Comparison of ENCODE assay signal across 14 cellular contexts in genomic region chr21:38810034-38810825, GRCh38. TPM values are rescaled to one million over a fixed set of nuclear protein-coding genes. Genes with fewer than 3 reads are reported as not detected.
DNase-seq lines count a peak whose midpoint lies in the region; ATAC-seq, FAIRE-seq and TF ChIP-seq lines count a peak whose summit lies in the region.
"Had no signal": no experiment of that assay in that cellular context is flagged by ENCODE, and none has a peak within 500 bp of the region (broad histone marks: within the 10 kb centered on the region; RNA-seq: fewer than 3 reads in every experiment).

No MANE protein-coding gene starts in this region.

- in situ Hi-C loops in K562 (cut with MboI), result no loop called here

- TF ChIP-seq EP300 in K562 (IDR thresholded peaks at IDR 0.05; ENCODE audit: low read length) (no peak), suprapubic skin (IDR thresholded peaks at IDR 0.05) (no peak)

- H3K36me3 ChIP-seq in KOPT-K1 (ENCODE audit: insufficient read depth, low read length) (peaks cover 89% of the 10 kb centered on the region), K562 (ENCODE audit: control insufficient read depth, insufficient read depth, low read length) (peaks cover 74% of the 10 kb centered on the region), left lung (peaks cover 3 to 63% of the 10 kb centered on the region in 2 donors), suprapubic skin (peaks cover 39% of the 10 kb centered on the region)

- H3K27me3 ChIP-seq in K562 (ENCODE audit: control insufficient read depth in 2 of 2, insufficient read depth in 2 of 2, low read length in 2 of 2) (no peaks in the 10 kb centered on the region; a peak in 1 of 5 replicates), left lung (no peaks in the 10 kb centered on the region), suprapubic skin (no peaks in the 10 kb centered on the region)
- H3K27me3 ChIP-seq: SJCRH30 had no signal

- no peak overlapping the region for H3K9ac ChIP-seq in K562 (ENCODE audit: insufficient read depth in 1 of 2, low read depth in 2 of 2, low read length in 2 of 2)

- DNase-seq in K562 (ENCODE audit: extremely low read depth in 1 of 4, low spot score in 3 of 4) (no peak), left lung (no peak), suprapubic skin (ENCODE audit: low spot score in 2 of 2) (no peak), T-helper 1 cell (no peak), globus pallidus (ENCODE audit: low spot score) (no peak)
- DNase-seq in stimulated activated CD4-positive, alpha-beta T cell treated with anti-CD3 and anti-CD28 coated beads, Interleukin-12 subunit alpha, Interleukin-12 subunit beta, amount 100 ng/mL, for 4 hours, result no peak
- DNase-seq: activated CD4-positive, alpha-beta T cell treated with anti-CD3 and anti-CD28 coated beads, Interleukin-2, amount 50 U/mL, for 1 hour; activated naive CD8-positive, alpha-beta T cell treated with anti-CD3 and anti-CD28 coated beads, Interleukin-2, amount 10 ng/mL, durations not matched to agents 7 days and 5 days; DMS153; SJCRH30 had no signal

- intact Hi-C loops in K562 (cut with micrococcal nuclease) (no loop called here), left lung (cut with DNase I) (no loop called here)

- peak; percentile 26 for FAIRE-seq in K562 (lab: Jason Lieb, UNC)
- FAIRE-seq: endometrium had no signal

- no peak for TF ChIP-seq RAD21 in K562 (CRISPR knock-in tag; conservative IDR thresholded peaks at IDR 0.05 in 1 of 2, IDR thresholded peaks at IDR 0.05 in 1 of 2)

- TF ChIP-seq POLR2A in K562 (conservative IDR thresholded peaks at IDR 0.05) (no peak), suprapubic skin (IDR thresholded peaks at IDR 0.05) (no peak)

- TF ChIP-seq CTCF in K562 (IDR thresholded peaks at IDR 0.05 in 2 of 3, conservative IDR thresholded peaks at IDR 0.05 in 1 of 3; ENCODE audit: insufficient read depth in 2 of 3, low read depth in 1 of 3, low read length in 3 of 3) (no peak), left lung (IDR thresholded peaks at IDR 0.05) (no peak), suprapubic skin (IDR thresholded peaks at IDR 0.05) (no peak)

- no peak overlapping the region for H2AFZ ChIP-seq in K562 (ENCODE audit: low read depth, low read length)

- no TSS peak for BruUV-seq in K562 (replicated peaks; lab: Mats Ljungman, UMichigan)

- POLR2A ChIA-PET in K562 (lab: Yijun Ruan, JAX), result interaction anchor here (0.7 to 5.5 kb wide), 4 partner anchors 11 to 40 kb away, joined by 3 to 38 read pairs (median 4); no protein-coding TSS in a partner anchor

- H3K4me1 ChIP-seq in K562 (replicated peaks in 1 of 2; ENCODE audit: control insufficient read depth in 2 of 2, insufficient read depth in 2 of 2, low read length in 2 of 2) (peaks cover 11 to 22% of the 10 kb centered on the region in 2 experiments; a peak in 4 of 5 replicates), left lung (peaks cover 27 to 76% of the 10 kb centered on the region in 2 donors), suprapubic skin (peaks cover 45% of the 10 kb centered on the region)

- peak overlapping the region; percentile 89 for H3K27ac ChIP-seq in KOPT-K1 (ENCODE audit: low read depth, low read length, poor library complexity, severe bottlenecking)
- no peak overlapping the region for H3K27ac ChIP-seq in K562 (ENCODE audit: extremely low read depth, low read depth, low read length)
- peak overlapping the region; percentile 96 to 97 for H3K27ac ChIP-seq in left lung
- H3K27ac ChIP-seq in suprapubic skin, result peak overlapping the region; percentile 93
- H3K27ac ChIP-seq: SJCRH30 had no signal

- H3K4me3 ChIP-seq in K562 (no peak overlapping the region), left lung (peak overlapping the region in 1 of 2 donors; percentile 70), suprapubic skin (peak overlapping the region; percentile 82)
- H3K4me3 ChIP-seq: SJCRH30 had no signal

- CTCF ChIA-PET in K562 (lab: Yijun Ruan, JAX; ENCODE audit: low intra/inter-chr PET ratio), result no interaction called here

- H3K79me2 ChIP-seq in K562 (ENCODE audit: control insufficient read depth, insufficient read depth, low read length), result peaks cover 34% of the 10 kb centered on the region

- ATAC-seq in K562 (no peak), left lung (no peak), GM21526 (IDR thresholded peaks at IDR 0.05; ENCODE audit: low FRiP score, unreplicated experiment) (no peak)
- ATAC-seq: left colon had no signal

- peaks cover 7% of the 10 kb centered on the region for H3K9me1 ChIP-seq in K562 (ENCODE audit: control insufficient read depth, insufficient read depth, low read length)

- WGBS in K562 (ENCODE audit: insufficient coverage, low coverage, missing lambda C conversion rate), result 93% methylated on average over 8 of the region's 8 CpGs
- 70% methylated on average over 8 of the region's 8 CpGs for WGBS in suprapubic skin

- H3K9me3 ChIP-seq in KOPT-K1 (ENCODE audit: insufficient read depth, low read length, poor library complexity, severe bottlenecking) (no peaks in the 10 kb centered on the region), K562 (replicated peaks; ENCODE audit: control insufficient read depth, insufficient read depth, low read depth, low read length) (no peaks in the 10 kb centered on the region), left lung (no peaks in the 10 kb centered on the region), suprapubic skin (no peaks in the 10 kb centered on the region)
- H3K9me3 ChIP-seq: SJCRH30 had no signal

- no peak overlapping the region for H3K4me2 ChIP-seq in K562 (ENCODE audit: insufficient read depth, low read length)

- H4K20me1 ChIP-seq in K562 (replicated peaks; ENCODE audit: control insufficient read depth, insufficient read depth, low read length), result 0 out of 2 replicates have a peak, but pooled peaks cover 12% of the 10 kb centered on the region

TF ChIP-seq in K562, 482 proteins besides CTCF, POLR2A, EP300 and RAD21:
- TF ChIP-seq THAP12 (CRISPR knock-in tag; IDR thresholded peaks at IDR 0.05) (no peak), CHD4 (IDR thresholded peaks at IDR 0.05; ENCODE audit: insufficient read depth, insufficient replicate concordance, low read depth, low read length, poor library complexity, severe bottlenecking) (peak; percentile 28), RBM25 (IDR thresholded peaks at IDR 0.05; ENCODE audit: low read depth, low read length, severe bottlenecking) (peak; percentile 96), ADNP (tag; IDR thresholded peaks at IDR 0.05) (peak; percentile 69), KDM1A (IDR thresholded peaks at IDR 0.05) (peak; percentile 30 to 44; a peak in 1 of 4 replicates), BCOR (IDR thresholded peaks at IDR 0.05) (peak; percentile 76)

RNA-seq across cellular contexts. Expression of gene ETS2, which starts 4.5 kb away (rescaled TPM):
- total RNA-seq in K562 (2011; cell fraction: chromatin; rRNA removed; ENCODE audit: low replicate concordance), result 11.0 and 16.7 TPM in 2 replicates
- 10.9 and 16.3 TPM in 2 replicates for total RNA-seq in K562 (2011; cell fraction: nucleolus; rRNA removed)
- total RNA-seq in K562 (2011; cell fraction: nucleoplasm; rRNA removed), result 9.7 and 11.9 TPM in 2 replicates
- 12.2 and 13.1 TPM in 2 replicates for total RNA-seq in K562 (2014; rRNA removed)
- total RNA-seq in K562 (2014; rRNA removed; fragmentation: Illumina TruSeq; extraction: Trizol), result 11.2 and 11.5 TPM in 2 replicates
- total RNA-seq in K562 (2015; rRNA removed; fragmentation: Illumina TruSeq; extraction: Trizol), result 14.0 and 15.4 TPM in 2 replicates
- total RNA-seq in K562 (2021), result 24.4 and 26.2 TPM in 2 replicates
- polyA plus RNA-seq in K562 (2011; rRNA removed), result 8.7 and 10.5 TPM in 2 replicates
- 5.4 and 6.5 TPM in 2 replicates for polyA plus RNA-seq in K562 (2011; cell fraction: cytosol; rRNA removed)
- 17.0 and 22.9 TPM in 2 replicates for polyA plus RNA-seq in K562 (2011; cell fraction: nucleus; rRNA removed)
- polyA plus RNA-seq in K562 (2012), result 12.5 and 19.4 TPM in 2 replicates
- polyA plus RNA-seq in K562 (2014; fragmentation: Illumina TruSeq; extraction: Trizol), result 17.9 and 24.2 TPM in 2 replicates
- polyA plus RNA-seq in K562 (2014; fragmentation: Nextera tagmentation; extraction: Ambion mirVana), result 1 to 10 TPM; 1.7 to 2.2 TPM
- polyA plus RNA-seq in K562 (2014; rRNA removed), result 12.8 and 13.7 TPM in 2 replicates
- polyA minus RNA-seq in K562 (2011; rRNA and poly(A)+ RNA removed), result 6.7 and 7.2 TPM in 2 replicates
- 7.4 and 11.6 TPM in 2 replicates for polyA minus RNA-seq in K562 (2011; cell fraction: cytosol; rRNA and poly(A)+ RNA removed)
- polyA minus RNA-seq in K562 (2011; cell fraction: nucleus; rRNA and poly(A)+ RNA removed), result 9.2 and 9.9 TPM in 2 replicates
- 100 to 1,000 TPM in 1 of 2 donors, 10 to 100 TPM in 1; 93.2 to 129 TPM for total RNA-seq in left lung
- 100 to 1,000 TPM; 198 to 510 (median 416) TPM for total RNA-seq in suprapubic skin
